Comparison of ENCODE assay signal across 19 cellular contexts in genomic region chr6:1940381-1940780, GRCh38.
DNase-seq lines count a peak whose midpoint lies in the region; ATAC-seq and TF ChIP-seq lines count a peak whose summit lies in the region.
"Had no signal": no experiment of that assay in that cellular context is flagged by ENCODE, and none has a peak within 500 bp of the region (broad histone marks: within the 10 kb centered on the region; RNA-seq: fewer than 3 reads in every experiment).

No MANE protein-coding gene starts in this region.

- intact Hi-C loops in dorsolateral prefrontal cortex (cut with DNase I) = no loop called here

- H2BK5ac ChIP-seq in neuronal stem cell (ENCODE audit: low read length) = no peak overlapping the region

- DNase-seq in GM10266 (ENCODE audit: extremely low spot score) = peak; percentile 43
- peak; percentile 74 for DNase-seq in choroid plexus epithelial cell (ENCODE audit: low read depth)
- DNase-seq in neuronal stem cell (ENCODE audit: low spot score) = no peak
- no peak for DNase-seq in dorsolateral prefrontal cortex
- DNase-seq in SIG-M5 treated with dmso at 0.1 percent for 504 hours (lab: John Stamatoyannopoulos, UW; ENCODE audit: unreplicated experiment) = no peak
- DNase-seq in NCI-H2081 (lab: John Stamatoyannopoulos, UW) = no peak
- DNase-seq: activated effector memory CD4-positive, alpha-beta T cell treated with anti-CD3 and anti-CD28 coated beads, Interleukin-2, amount 50 U/mL, for 16 hours; DND-41; HCEC 1CT; hippocampal formation; KBM-7; NCI-H1694; PC-9; stimulated activated CD4-positive, alpha-beta T cell treated with anti-CD3 and anti-CD28 coated beads, Interleukin-1b, Interleukin-23, amount 100 ng/mL, for 48 hours; stimulated activated naive CD4-positive, alpha-beta T cell treated with Interleukin-2 at 50 U/mL for 16 hours; T-helper 2 cell had no signal

- H3K14ac ChIP-seq in neuronal stem cell (ENCODE audit: low read length) = no peak overlapping the region

- H3K4me3 ChIP-seq in choroid plexus epithelial cell (ENCODE audit: low read depth, low read length) = no peak overlapping the region
- no peak overlapping the region for H3K4me3 ChIP-seq in neuronal stem cell (ENCODE audit: low read length in 2 of 2)
- H3K4me3 ChIP-seq in dorsolateral prefrontal cortex = no peak overlapping the region
- H3K4me3 ChIP-seq: PC-9 had no signal

- H2BK15ac ChIP-seq in neuronal stem cell (ENCODE audit: low read length) = no peak overlapping the region

- H4K91ac ChIP-seq in neuronal stem cell (ENCODE audit: low read depth, low read length, poor library complexity) = no peak overlapping the region

- H3K27ac ChIP-seq in neuronal stem cell (replicated peaks; ENCODE audit: low read length) (no peak overlapping the region), dorsolateral prefrontal cortex (no peak overlapping the region)
- H3K27ac ChIP-seq: epithelial cell of prostate, PC-9 had no signal

- no CpG with 5 or more reads among the region's 2 CpGs for WGBS in neuronal stem cell (ENCODE audit: extremely low coverage in 2 of 2, insufficient read length in 2 of 2, insufficient replicate concordance in 1 of 2), 2 donors

- H3K36me3 ChIP-seq in neuronal stem cell (replicated peaks in 1 of 2; ENCODE audit: control insufficient read depth in 2 of 2, insufficient read depth in 2 of 2, low read length in 2 of 2) = no peaks in the 10 kb centered on the region

- ATAC-seq in GM19328 (IDR thresholded peaks at IDR 0.05; ENCODE audit: unreplicated experiment) (peak; percentile 79), HG03175 (IDR thresholded peaks at IDR 0.05; ENCODE audit: unreplicated experiment) (peak; percentile 82)

- peaks cover 2 to 4% of the 10 kb centered on the region in 2 donors for H3K9me3 ChIP-seq in neuronal stem cell (replicated peaks in 1 of 2; ENCODE audit: control insufficient read depth in 2 of 2, insufficient read depth in 1 of 2, low read depth in 1 of 2, low read length in 2 of 2)

- H2BK120ac ChIP-seq in neuronal stem cell (ENCODE audit: low read depth, low read length) = no peak overlapping the region

- H4K8ac ChIP-seq in neuronal stem cell (ENCODE audit: low read depth, low read length) = no peak overlapping the region

- no peak overlapping the region for H3K4me2 ChIP-seq in neuronal stem cell (ENCODE audit: insufficient read depth, low read length, poor library complexity, severe bottlenecking)
- H3K4me2 ChIP-seq: PC-9 had no signal

- H2BK12ac ChIP-seq in neuronal stem cell (ENCODE audit: low read length) = no peak overlapping the region

- no peak overlapping the region for H2AFZ ChIP-seq in neuronal stem cell (ENCODE audit: low read length)
- H2AFZ ChIP-seq: PC-9 had no signal

- H2AK5ac ChIP-seq in neuronal stem cell (ENCODE audit: low read depth, low read length) = no peak overlapping the region

- peaks cover 2 to 12% of the 10 kb centered on the region in 2 donors for H3K4me1 ChIP-seq in neuronal stem cell (ENCODE audit: control insufficient read depth in 2 of 2, insufficient read depth in 1 of 2, low read depth in 1 of 2, low read length in 2 of 2)

- H3K79me1 ChIP-seq in neuronal stem cell (ENCODE audit: low read depth, low read length) = no peaks in the 10 kb centered on the region

- H3K23ac ChIP-seq in neuronal stem cell (ENCODE audit: low read depth, low read length, poor library complexity) = no peak overlapping the region

- H3K27me3 ChIP-seq in neuronal stem cell (ENCODE audit: control insufficient read depth in 3 of 3, insufficient read depth in 3 of 3, low read depth in 1 of 3, low read length in 3 of 3) (no peaks in the 10 kb centered on the region), dorsolateral prefrontal cortex (no peaks in the 10 kb centered on the region)

- H3K18ac ChIP-seq in neuronal stem cell (ENCODE audit: low read length) = no peak overlapping the region

- H3K4ac ChIP-seq in neuronal stem cell (ENCODE audit: low read length) = no peak overlapping the region

- TF ChIP-seq CTCF in GM10266 (IDR thresholded peaks at IDR 0.05; ENCODE audit: control insufficient read depth, insufficient read depth, low read depth, missing control alignments) (no peak), choroid plexus epithelial cell (conservative IDR thresholded peaks at IDR 0.05; ENCODE audit: low read depth, low read length) (no peak), dorsolateral prefrontal cortex (IDR thresholded peaks at IDR 0.05 in 54 of 56, conservative IDR thresholded peaks at IDR 0.05 in 2 of 56; ENCODE audit: low read depth in 1 of 56, partially characterized antibody in 56 of 56) (no peak)

- H3K9ac ChIP-seq in neuronal stem cell (ENCODE audit: low read depth, low read length, poor library complexity) = no peak overlapping the region

Comparison
In these comparisons a context has a peak if more than half of its experiments do, and no peak if none do; other contexts are left out.
1. DNase-seq: peak in GM10266 (single experiment) and choroid plexus epithelial cell (single experiment); none in neuronal stem cell (single experiment), dorsolateral prefrontal cortex (0 of 10), SIG-M5 treated with dmso at 0.1 percent for 504 hours (single experiment) and NCI-H2081 (0 of 2).